Comparison of ENCODE assay signal across 13 cellular contexts in genomic region chr19:56837004-56837403, GRCh38. TPM values are rescaled to one million over a fixed set of nuclear protein-coding genes. Genes with fewer than 3 reads are reported as not detected.
DNase-seq lines count a peak whose midpoint lies in the region; ATAC-seq and TF ChIP-seq lines count a peak whose summit lies in the region.
"Had no signal": no experiment of that assay in that cellular context is flagged by ENCODE, and none has a peak within 500 bp of the region (broad histone marks: within the 10 kb centered on the region; RNA-seq: fewer than 3 reads in every experiment).

No MANE protein-coding gene starts in this region.

- peaks cover 5% of the 10 kb centered on the region in 2 donors for H3K4me1 Mint-ChIP-seq in stimulated activated naive B cell treated with anti-CD40 and anti-IgM and Interleukin-4, amounts not matched to agents 10 μg/mL and 1 μg/mL and 100 μg/mL, for 72 hours

- peak overlapping the region in 3 of 4 donors; percentile 91 for H3K27ac ChIP-seq in esophagus squamous epithelium

- H3K27me3 Mint-ChIP-seq in stimulated activated naive B cell treated with anti-CD40 and anti-IgM and Interleukin-4, amounts not matched to agents 10 μg/mL and 1 μg/mL and 100 μg/mL, for 72 hours: peaks cover 21 to 29% of the 10 kb centered on the region in 2 donors

- H3K4me3 Mint-ChIP-seq in stimulated activated naive B cell treated with anti-CD40 and anti-IgM and Interleukin-4, amounts not matched to agents 10 μg/mL and 1 μg/mL and 100 μg/mL, for 72 hours: peak overlapping the region; percentile 33 to 76

- peak; percentile 14 for DNase-seq in H4 (ENCODE audit: low spot score)
- DNase-seq in NCI-H69 (lab: John Stamatoyannopoulos, UW): peak; percentile 76
- no peak for DNase-seq in esophagus squamous epithelium (lab: John Stamatoyannopoulos, UW)
- DNase-seq in stimulated activated naive B cell treated with anti-CD40 and anti-IgM and Interleukin-4, amounts not matched to agents 10 μg/mL and 1 μg/mL and 100 μg/mL, for 72 hours: no peak
- no peak for DNase-seq in activated CD4-positive, alpha-beta T cell treated with anti-CD3 and anti-CD28 coated beads for 1 hour
- DNase-seq in NCI-H526 treated with DMSO at 0.1 percent for 48 hours (lab: John Stamatoyannopoulos, UW): no peak
- no peak for DNase-seq in stimulated activated CD8-positive, alpha-beta memory T cell treated with anti-CD3 and anti-CD28 coated beads, Interleukin-4, amount 100 ng/mL, for 48 hours
- DNase-seq: activated CD8-positive, alpha-beta memory T cell treated with anti-CD3 and anti-CD28 coated beads for 24 hours; activated gamma-delta T cell treated with Interleukin-2 at 50 U/mL for 16 hours; MG63; naive B cell had no signal

- H3K27ac Mint-ChIP-seq in stimulated activated naive B cell treated with anti-CD40 and anti-IgM and Interleukin-4, amounts not matched to agents 10 μg/mL and 1 μg/mL and 100 μg/mL, for 72 hours: no peak overlapping the region

- H3K4me1 ChIP-seq in esophagus squamous epithelium: peaks cover 0 to 21% (median 0%) of the 10 kb centered on the region in 3 donors

- H3K36me3 ChIP-seq in esophagus squamous epithelium: no peaks in the 10 kb centered on the region
- H3K36me3 ChIP-seq: MG63 had no signal

- peaks cover 17 to 18% of the 10 kb centered on the region in 2 donors for H3K36me3 Mint-ChIP-seq in stimulated activated naive B cell treated with anti-CD40 and anti-IgM and Interleukin-4, amounts not matched to agents 10 μg/mL and 1 μg/mL and 100 μg/mL, for 72 hours

- H3K4me3 ChIP-seq in esophagus squamous epithelium: peak overlapping the region in 3 of 4 donors; percentile 49 to 66 (median 51)
- H3K4me3 ChIP-seq: MG63 had no signal

- peaks cover 0 to 12% (median 0%) of the 10 kb centered on the region in 4 donors for H3K27me3 ChIP-seq in esophagus squamous epithelium
- H3K27me3 ChIP-seq: MG63 had no signal

- TF ChIP-seq CTCF in esophagus squamous epithelium (IDR thresholded peaks at IDR 0.05): no peak

- H3K9me3 ChIP-seq in esophagus squamous epithelium: peaks cover 0 to 44% (median 6%) of the 10 kb centered on the region in 3 donors

- 30 to 35% methylated on average over 6 of the region's 6 CpGs for WGBS in esophagus squamous epithelium, 2 donors

- peaks cover 17 to 28% of the 10 kb centered on the region in 2 donors for H3K9me3 Mint-ChIP-seq in stimulated activated naive B cell treated with anti-CD40 and anti-IgM and Interleukin-4, amounts not matched to agents 10 μg/mL and 1 μg/mL and 100 μg/mL, for 72 hours

- intact Hi-C loops in esophagus squamous epithelium (cut with DNase I): no loop called here

- TF ChIP-seq POLR2A in esophagus squamous epithelium (IDR thresholded peaks at IDR 0.05): no peak

- no peak for ATAC-seq in stimulated activated naive B cell treated with anti-CD40 and anti-IgM and Interleukin-4, amounts not matched to agents 10 μg/mL and 1 μg/mL and 100 μg/mL, for 72 hours (replicated peaks)
- no peak for ATAC-seq in GM19395 (IDR thresholded peaks at IDR 0.05; ENCODE audit: unreplicated experiment)
- ATAC-seq: Panc1 had no signal

RNA-seq across cellular contexts. Expression of gene PEG3, which starts 3.5 kb away (rescaled TPM):
- 0.90 and 2.8 TPM in 2 replicates for total RNA-seq in H4 (2014; rRNA removed; shearing (Covaris generic))
- 1 to 10 TPM in 3 of 4 donors, under 1 TPM in 1; 0.57 to 4.0 (median 1.9) TPM for total RNA-seq in esophagus squamous epithelium

RNA-seq across cellular contexts. Expression of gene ZIM2, which starts 3.5 kb away (rescaled TPM):
- total RNA-seq in H4 (2014; rRNA removed; shearing (Covaris generic)): 0.14 and 0.31 TPM in 2 replicates
- total RNA-seq in esophagus squamous epithelium: under 1 TPM in 1 of 4 donors, not detected in 3; 0.38 TPM

Comparison
In these comparisons a context has a peak if more than half of its experiments do, and no peak if none do; other contexts are left out.
1. DNase-seq: peak in H4 (single experiment) and NCI-H69 (single experiment); none in esophagus squamous epithelium (single experiment), stimulated activated naive B cell treated with anti-CD40 and anti-IgM and Interleukin-4, amounts not matched to agents 10 μg/mL and 1 μg/mL and 100 μg/mL, for 72 hours (single experiment), activated CD4-positive, alpha-beta T cell treated with anti-CD3 and anti-CD28 coated beads for 1 hour (single experiment), NCI-H526 treated with DMSO at 0.1 percent for 48 hours (single experiment) and stimulated activated CD8-positive, alpha-beta memory T cell treated with anti-CD3 and anti-CD28 coated beads, Interleukin-4, amount 100 ng/mL, for 48 hours (single experiment).